In the genomic region with DNA sequence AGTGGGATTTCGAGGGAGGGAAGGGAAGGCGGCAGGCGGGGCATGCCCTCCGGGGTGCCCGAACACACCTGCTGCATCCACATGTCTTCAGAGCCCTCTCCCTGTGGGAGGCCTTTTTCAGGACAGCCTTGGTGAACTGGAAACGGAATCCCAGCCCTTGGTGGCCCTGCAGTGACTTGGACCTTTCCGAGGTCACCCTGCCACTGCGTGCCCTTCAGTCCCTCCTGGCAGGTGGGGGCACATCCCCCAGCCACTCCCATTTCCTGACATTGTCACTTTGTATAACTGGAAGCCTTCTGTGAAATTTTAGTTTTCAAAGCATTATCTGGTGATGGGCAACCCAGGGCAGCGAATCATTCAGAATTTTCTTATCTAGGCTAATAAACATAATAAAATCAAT, we compare ENCODE assay signal across 20 cellular contexts. TPM values are rescaled to one million over a fixed set of nuclear protein-coding genes. Genes with fewer than 3 reads are reported as not detected.
DNase-seq lines count a peak whose midpoint lies in the region; ATAC-seq, FAIRE-seq and TF ChIP-seq lines count a peak whose summit lies in the region.
"Had no signal": no experiment of that assay in that cellular context is flagged by ENCODE, and none has a peak within 500 bp of the region (broad histone marks: within the 10 kb centered on the region; RNA-seq: fewer than 3 reads in every experiment).

No MANE protein-coding gene starts in this region.

- TF ChIP-seq CTCF in GM10266 (IDR thresholded peaks at IDR 0.05; ENCODE audit: control insufficient read depth, insufficient read depth, low read depth, missing control alignments) = no peak
- no peak for TF ChIP-seq CTCF in endothelial cell of umbilical vein (IDR thresholded peaks at IDR 0.05; ENCODE audit: extremely low read depth in 1 of 2, insufficient read depth in 1 of 2, low read depth in 1 of 2, low read length in 2 of 2)
- TF ChIP-seq CTCF in spleen (IDR thresholded peaks at IDR 0.05 in 8 of 11, conservative IDR thresholded peaks at IDR 0.05 in 3 of 11) = no peak
- TF ChIP-seq CTCF in uterus (IDR thresholded peaks at IDR 0.05) = no peak

- no peaks in the 10 kb centered on the region for H4K20me1 ChIP-seq in endothelial cell of umbilical vein (replicated peaks; ENCODE audit: control insufficient read depth, extremely low read depth, insufficient read depth, low read length)

- H3K9me3 ChIP-seq in endothelial cell of umbilical vein (replicated peaks; ENCODE audit: control insufficient read depth, insufficient read depth, low read length) = no peaks in the 10 kb centered on the region
- no peaks in the 10 kb centered on the region for H3K9me3 ChIP-seq in spleen
- H3K9me3 ChIP-seq in uterus = no peaks in the 10 kb centered on the region
- H3K9me3 ChIP-seq: Caco-2 had no signal

- intact Hi-C loops in endothelial cell of umbilical vein (cut with micrococcal nuclease) = loop anchor here (2.0 to 10.0 kb wide), 3 partner anchors 40 to 364 kb away; partner anchors contain the start of genes CCDC127, PDCD6 and SDHA
- intact Hi-C loops in spleen (cut with DNase I; ENCODE audit: low total_unique reads) = no loop called here
- intact Hi-C loops in uterus (cut with DNase I; ENCODE audit: low total_unique reads) = no loop called here

- DNase-seq in NCI-H146 (lab: John Stamatoyannopoulos, UW) (peak; percentile 27), NCI-H146 treated with DMSO at 0.1 percent for 48 hours (lab: John Stamatoyannopoulos, UW; ENCODE audit: unreplicated experiment) (no peak), GM10266 (ENCODE audit: extremely low spot score) (peak; percentile 7), endothelial cell of umbilical vein (ENCODE audit: low read depth, low spot score) (no peak), spleen (no peak), uterus (no peak)
- no peak for DNase-seq in activated CD4-positive, alpha-beta T cell treated with anti-CD3 and anti-CD28 coated beads for 48 hours
- DNase-seq: Caco-2; CD4-positive, CD25-positive, alpha-beta regulatory T cell; DMS153; GDM1; KG1; NCI-H1105 treated with DMSO at 0.1 percent for 48 hours; NCI-H187 treated with DMSO at 0.1 percent for 48 hours; NCI-H226; NCI-H524 treated with DMSO at 0.1 percent for 48 hours had no signal

- H3K4me1 ChIP-seq in endothelial cell of umbilical vein (ENCODE audit: control insufficient read depth, extremely low read depth, insufficient read depth, low read length) (peaks cover 17% of the 10 kb centered on the region), spleen (peaks cover 0 to 46% (median 23%) of the 10 kb centered on the region in 6 donors), uterus (no peaks in the 10 kb centered on the region)
- H3K4me1 ChIP-seq: Caco-2 had no signal

- dilution Hi-C loops in endothelial cell of umbilical vein (cut with MboI; ENCODE audit: extremely low pct_ligation_motif_present, low sequenced_read_pairs) = no loop called here

- WGBS in spleen, 5 donors = 64 to 84% (median 78%) methylated on average over 9 of the region's 9 CpGs

- peak overlapping the region; percentile 88 for H3K27ac ChIP-seq in endothelial cell of umbilical vein (ENCODE audit: insufficient read depth, low read depth, low read length)
- H3K27ac ChIP-seq in spleen = peak overlapping the region in 7 of 8 donors; percentile 6 to 72 (median 55)
- H3K27ac ChIP-seq in uterus = no peak overlapping the region
- H3K27ac ChIP-seq: 22Rv1 had no signal

- H3K9me1 ChIP-seq in endothelial cell of umbilical vein (replicated peaks; ENCODE audit: control insufficient read depth, extremely low read depth, insufficient read depth, low read length) = no peaks in the 10 kb centered on the region

- no peak for TF ChIP-seq POLR2A in endothelial cell of umbilical vein (IDR thresholded peaks at IDR 0.05; ENCODE audit: low read depth, low read length)
- no peak for TF ChIP-seq POLR2A in spleen (IDR thresholded peaks at IDR 0.05)
- TF ChIP-seq POLR2A in uterus (IDR thresholded peaks at IDR 0.05) = no peak

- peak overlapping the region; percentile 45 for H3K4me2 ChIP-seq in endothelial cell of umbilical vein (ENCODE audit: insufficient read depth, low read length)
- H3K4me2 ChIP-seq: GM23338 had no signal

- no peak for ATAC-seq in HG03460 (IDR thresholded peaks at IDR 0.05; ENCODE audit: unreplicated experiment)
- ATAC-seq: GM12878, GM23338 had no signal

- BruUV-seq in endothelial cell of umbilical vein (replicated peaks; lab: Mats Ljungman, UMichigan) = no TSS peak

- H3K27me3 ChIP-seq in endothelial cell of umbilical vein (ENCODE audit: control insufficient read depth in 2 of 2, insufficient read depth in 2 of 2, low read length in 2 of 2) (no peaks in the 10 kb centered on the region), spleen (replicated peaks in 1 of 7) (no peaks in the 10 kb centered on the region), uterus (no peaks in the 10 kb centered on the region)

- peaks cover 0 to 30% of the 10 kb centered on the region in 2 experiments for H3K36me3 ChIP-seq in endothelial cell of umbilical vein (ENCODE audit: control insufficient read depth in 2 of 2, extremely low read depth in 1 of 2, insufficient read depth in 2 of 2, low read length in 2 of 2)
- peaks cover 0 to 98% (median 46%) of the 10 kb centered on the region in 6 donors for H3K36me3 ChIP-seq in spleen
- H3K36me3 ChIP-seq in uterus = no peaks in the 10 kb centered on the region

- H3K79me2 ChIP-seq in endothelial cell of umbilical vein (ENCODE audit: control insufficient read depth, insufficient read depth, low read length) = peaks cover 16% of the 10 kb centered on the region

- H3K9ac ChIP-seq in endothelial cell of umbilical vein (replicated peaks; ENCODE audit: extremely low read depth, insufficient read depth, low read length) = peak overlapping the region; percentile 28

- FAIRE-seq in endothelial cell of umbilical vein (lab: Jason Lieb, UNC) = no peak
- FAIRE-seq: GM12878 had no signal

- no peak overlapping the region for H2AFZ ChIP-seq in endothelial cell of umbilical vein (ENCODE audit: low read depth, low read length)
- H2AFZ ChIP-seq: GM23338 had no signal

- POLR2A ChIA-PET in endothelial cell of umbilical vein (lab: Charles Lee) = no interaction called here

- CTCF ChIA-PET in endothelial cell of umbilical vein (lab: Charles Lee) = no interaction called here

- H3K4me3 ChIP-seq in endothelial cell of umbilical vein (replicated peaks in 1 of 3; ENCODE audit: insufficient read depth in 1 of 3, low read depth in 1 of 3, low read length in 3 of 3) = no peak overlapping the region
- H3K4me3 ChIP-seq in spleen = no peak overlapping the region
- H3K4me3 ChIP-seq in uterus = no peak overlapping the region
- H3K4me3 ChIP-seq: GM12878, GM23338 had no signal

TF ChIP-seq in endothelial cell of umbilical vein, 7 proteins besides CTCF, POLR2A, EP300 and RAD21:
- TF ChIP-seq MYC (IDR thresholded peaks at IDR 0.05; ENCODE audit: low read depth, low read length) = no peak
- TF ChIP-seq POLR2AphosphoS5 (IDR thresholded peaks at IDR 0.05; ENCODE audit: insufficient read depth, low read depth, low read length) = no peak
- no peak for TF ChIP-seq JUN (IDR thresholded peaks at IDR 0.05; ENCODE audit: borderline replicate concordance, insufficient read depth, insufficient read length, low read depth)
- TF ChIP-seq, protein P1, sequence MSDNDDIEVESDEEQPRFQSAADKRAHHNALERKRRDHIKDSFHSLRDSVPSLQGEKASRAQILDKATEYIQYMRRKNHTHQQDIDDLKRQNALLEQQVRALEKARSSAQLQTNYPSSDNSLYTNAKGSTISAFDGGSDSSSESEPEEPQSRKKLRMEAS (IDR thresholded peaks at IDR 0.05; ENCODE audit: insufficient read depth, insufficient read length) = no peak
- TF ChIP-seq GATA2 (IDR thresholded peaks at IDR 0.05; ENCODE audit: insufficient read depth, insufficient read length, low read depth, low read length) = no peak
- no peak for TF ChIP-seq EZH2 (IDR thresholded peaks at IDR 0.05; ENCODE audit: borderline replicate concordance, low read depth, low read length, severe bottlenecking)
- no peak for TF ChIP-seq FOS (IDR thresholded peaks at IDR 0.05; ENCODE audit: borderline replicate concordance, insufficient read depth, low read length)

RNA-seq across cellular contexts. Expression of gene AHRR, which starts 11.0 kb away (rescaled TPM):
- 3.1 and 5.1 TPM in 2 replicates for total RNA-seq in endothelial cell of umbilical vein
- polyA plus RNA-seq in endothelial cell of umbilical vein = 7.1 and 7.3 TPM in 2 replicates
- 4.2 and 6.1 TPM in 2 replicates for polyA plus RNA-seq in endothelial cell of umbilical vein (2011; cell fraction: cytosol; rRNA removed)
- polyA plus RNA-seq in endothelial cell of umbilical vein (2011; cell fraction: nucleus; rRNA removed) = 31.8 and 34.4 TPM in 2 replicates
- polyA plus RNA-seq in endothelial cell of umbilical vein (2012) = 4.8 and 5.4 TPM in 2 replicates
- polyA minus RNA-seq in endothelial cell of umbilical vein = 5.6 and 7.4 TPM in 2 replicates
- polyA minus RNA-seq in endothelial cell of umbilical vein (2011; cell fraction: cytosol; rRNA and poly(A)+ RNA removed) = 7.0 TPM
- 10.2 and 12.1 TPM in 2 replicates for polyA minus RNA-seq in endothelial cell of umbilical vein (2011; cell fraction: nucleus; rRNA and poly(A)+ RNA removed)
- 10 to 100 TPM; 11.2 to 28.5 (median 14.0) TPM for total RNA-seq in spleen
- 1 to 10 TPM in 2 of 3 donors, under 1 TPM in 1; 0.96 to 5.4 (median 2.8) TPM for polyA plus RNA-seq in spleen
- 1 to 10 TPM in 2 of 4 donors, under 1 TPM in 1, not detected in 1; 0.26 to 9.1 (median 6.6) TPM for total RNA-seq in uterus

RNA-seq across cellular contexts. Expression of gene PDCD6, which starts 39.1 kb away (rescaled TPM):
- total RNA-seq in endothelial cell of umbilical vein (79.8 and 83.3 TPM in 2 replicates), spleen (100 to 1,000 TPM in 3 of 7 donors, 10 to 100 TPM in 4; 74.1 to 106 (median 96.9) TPM), uterus (10 to 100 TPM; 73.1 to 85.9 (median 79.7) TPM)
- polyA plus RNA-seq in endothelial cell of umbilical vein (223 and 247 TPM in 2 replicates), spleen (100 to 1,000 TPM; 102 to 158 (median 127) TPM)
- 206 and 215 TPM in 2 replicates for polyA plus RNA-seq in endothelial cell of umbilical vein (2011; cell fraction: cytosol; rRNA removed)
- polyA plus RNA-seq in endothelial cell of umbilical vein (2011; cell fraction: nucleus; rRNA removed) = 155 and 164 TPM in 2 replicates
- polyA plus RNA-seq in endothelial cell of umbilical vein (2012) = 109 and 126 TPM in 2 replicates
- 160 and 180 TPM in 2 replicates for polyA minus RNA-seq in endothelial cell of umbilical vein
- 129 TPM for polyA minus RNA-seq in endothelial cell of umbilical vein (2011; cell fraction: cytosol; rRNA and poly(A)+ RNA removed)
- polyA minus RNA-seq in endothelial cell of umbilical vein (2011; cell fraction: nucleus; rRNA and poly(A)+ RNA removed) = 47.2 and 48.4 TPM in 2 replicates

Comparison
In these comparisons a context has a peak if more than half of its experiments do, and no peak if none do; other contexts are left out.
1. DNase-seq: peak in NCI-H146 (single experiment) and GM10266 (single experiment); none in NCI-H146 treated with DMSO at 0.1 percent for 48 hours (single experiment), endothelial cell of umbilical vein (single experiment), spleen (single experiment), uterus (0 of 2) and activated CD4-positive, alpha-beta T cell treated with anti-CD3 and anti-CD28 coated beads for 48 hours (single experiment).
2. H3K27ac ChIP-seq: peak in endothelial cell of umbilical vein (single experiment) and spleen (7 of 8); none in uterus (0 of 2).